ENCODE assay signal across 8 cellular contexts in the genomic region with DNA sequence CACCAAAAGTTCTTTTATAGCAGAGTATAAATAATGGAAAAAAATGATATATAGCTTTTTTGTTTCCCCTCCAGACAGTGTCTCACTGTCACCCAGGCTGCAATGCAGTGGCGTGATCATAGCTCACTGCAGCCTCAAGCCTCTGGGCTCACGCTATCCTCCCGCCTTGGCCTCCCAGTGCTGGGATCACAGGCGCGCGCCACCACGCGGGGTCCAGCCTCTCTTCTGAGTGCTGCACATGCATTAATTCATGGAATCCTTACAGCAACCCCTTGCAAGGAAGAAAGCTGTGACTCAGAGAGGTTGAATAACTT. TPM values are rescaled to one million over a fixed set of nuclear protein-coding genes. Genes with fewer than 3 reads are reported as not detected.
A peak's percentile ranks its signal among the peaks of the same experiment; 100 is the strongest.
DNase-seq lines count a peak whose midpoint lies in the region; ATAC-seq and TF ChIP-seq lines count a peak whose summit lies in the region.

No MANE protein-coding gene starts in this region.

- no peak for TF ChIP-seq CTCF in stomach (IDR thresholded peaks at IDR 0.05)

- H3K4me1 ChIP-seq in adipocyte (ENCODE audit: control insufficient read depth, insufficient read depth, low read length) (peaks cover 11% of the 10 kb centered on the region), stomach (peaks cover 11 to 33% (median 20%) of the 10 kb centered on the region in 4 donors)

- TF ChIP-seq EP300 in stomach (IDR thresholded peaks at IDR 0.05): no peak

- peak overlapping the region; percentile 85 for H3K4me3 ChIP-seq in adipocyte (ENCODE audit: low read length)
- H3K4me3 ChIP-seq in stomach: peak overlapping the region; percentile 63 to 90 (median 75)

- peak overlapping the region in 4 of 5 donors; percentile 90 to 97 (median 92) for H3K27ac ChIP-seq in stomach

- H3K36me3 ChIP-seq in adipocyte (ENCODE audit: control insufficient read depth, insufficient read depth, low read length, severe bottlenecking): no peaks in the 10 kb centered on the region
- H3K36me3 ChIP-seq in stomach: no peaks in the 10 kb centered on the region

- H3K9ac ChIP-seq in adipocyte (ENCODE audit: low read length): peak overlapping the region; percentile 93

- TF ChIP-seq POLR2A in stomach (IDR thresholded peaks at IDR 0.05): no peak

- no peak for ATAC-seq in GM21381 (IDR thresholded peaks at IDR 0.05; ENCODE audit: unreplicated experiment)

- 35 to 47% (median 36%) methylated on average over 8 of the region's 8 CpGs for WGBS in stomach, 5 donors

- H3K27me3 ChIP-seq in adipocyte (replicated peaks; ENCODE audit: control insufficient read depth, insufficient read depth, low read length) (no peaks in the 10 kb centered on the region), stomach (no peaks in the 10 kb centered on the region)

- intact Hi-C loops in stomach (cut with DNase I; ENCODE audit: low total_unique reads): no loop called here

- H3K9me3 ChIP-seq in adipocyte (ENCODE audit: control insufficient read depth, low read length) (no peaks in the 10 kb centered on the region), stomach (no peaks in the 10 kb centered on the region)

- DNase-seq in NCI-H2227 treated with DMSO at 0.1 percent for 48 hours (lab: John Stamatoyannopoulos, UW) (peak; percentile 56), NCI-H2227 (lab: John Stamatoyannopoulos, UW; ENCODE audit: unreplicated experiment) (no peak), adipocyte (ENCODE audit: low read depth) (no peak), inferior parietal cortex (ENCODE audit: extremely low spot score) (peak; percentile 20), stomach (no peak), 8988T (no peak), AG08396 (ENCODE audit: low spot score) (no peak)

RNA-seq across cellular contexts. Expression of gene ZNF629, which starts 18.0 kb away (rescaled TPM):
- 10 to 100 TPM; 10.7 to 21.3 (median 18.3) TPM for total RNA-seq in stomach
- polyA plus RNA-seq in stomach: 1 to 10 TPM; 4.4 to 5.9 (median 4.9) TPM

RNA-seq across cellular contexts. Expression of gene RNF40, which starts 42.9 kb away (rescaled TPM):
- 100 to 1,000 TPM in 1 of 5 donors, 10 to 100 TPM in 4; 17.5 to 155 (median 55.1) TPM for total RNA-seq in stomach
- polyA plus RNA-seq in stomach: 10 to 100 TPM; 43.7 to 57.0 (median 53.9) TPM

RNA-seq across cellular contexts. Expression of gene CFAP119, which starts 43.2 kb away (rescaled TPM):
- total RNA-seq in stomach: 10 to 100 TPM in 2 of 5 donors, 1 to 10 TPM in 1, not detected in 2; 2.0 to 71.2 (median 13.9) TPM
- 10 to 100 TPM in 1 of 3 donors, 1 to 10 TPM in 2; 8.9 to 11.4 (median 9.4) TPM for polyA plus RNA-seq in stomach

RNA-seq across cellular contexts. Expression of gene PHKG2, which starts 56.8 kb away (rescaled TPM):
- 100 to 1,000 TPM in 1 of 5 donors, 10 to 100 TPM in 4; 18.2 to 104 (median 28.0) TPM for total RNA-seq in stomach
- 10 to 100 TPM; 29.3 to 41.5 (median 35.6) TPM for polyA plus RNA-seq in stomach

Comparison
In these comparisons a context has a peak if more than half of its experiments do, and no peak if none do; other contexts are left out.
1. DNase-seq: peak in NCI-H2227 treated with DMSO at 0.1 percent for 48 hours (single experiment) and inferior parietal cortex (single experiment); none in NCI-H2227 (single experiment), adipocyte (single experiment), stomach (single experiment), 8988T (single experiment) and AG08396 (single experiment).